ENCODE assay signal across 6 cellular contexts in genomic region chr16:8661703-8662102, GRCh38. TPM values are rescaled to one million over a fixed set of nuclear protein-coding genes. Genes with fewer than 3 reads are reported as not detected.
"Had no signal": no experiment of that assay in that cellular context is flagged by ENCODE, and none has a peak within 500 bp of the region (broad histone marks: within the 10 kb centered on the region; RNA-seq: fewer than 3 reads in every experiment).

No MANE protein-coding gene starts in this region.

- H2AFZ ChIP-seq: GM23248 had no signal

- H3K27ac Mint-ChIP-seq: HFFc6 had no signal

- H3K4me3 ChIP-seq: GM23248, HAP-1 had no signal

- H3K4me1 ChIP-seq: HAP-1 had no signal

- H3K4me3 Mint-ChIP-seq: HFFc6 had no signal

- H3K36me3 ChIP-seq: HAP-1 had no signal

- H3K9me3 Mint-ChIP-seq: HFFc6 had no signal

- H3K27ac ChIP-seq: GM23248, HL-60 had no signal

- H3K9ac ChIP-seq: GM23248 had no signal

- DNase-seq: GOT3 had no signal

- H3K9me3 ChIP-seq: HAP-1 had no signal

RNA-seq across cellular contexts. Expression of gene ABAT, which starts 12.7 kb away (rescaled TPM):
- total RNA-seq: HT1080 had no signal
